Comparison of ENCODE assay signal across 8 cellular contexts in the genomic region with DNA sequence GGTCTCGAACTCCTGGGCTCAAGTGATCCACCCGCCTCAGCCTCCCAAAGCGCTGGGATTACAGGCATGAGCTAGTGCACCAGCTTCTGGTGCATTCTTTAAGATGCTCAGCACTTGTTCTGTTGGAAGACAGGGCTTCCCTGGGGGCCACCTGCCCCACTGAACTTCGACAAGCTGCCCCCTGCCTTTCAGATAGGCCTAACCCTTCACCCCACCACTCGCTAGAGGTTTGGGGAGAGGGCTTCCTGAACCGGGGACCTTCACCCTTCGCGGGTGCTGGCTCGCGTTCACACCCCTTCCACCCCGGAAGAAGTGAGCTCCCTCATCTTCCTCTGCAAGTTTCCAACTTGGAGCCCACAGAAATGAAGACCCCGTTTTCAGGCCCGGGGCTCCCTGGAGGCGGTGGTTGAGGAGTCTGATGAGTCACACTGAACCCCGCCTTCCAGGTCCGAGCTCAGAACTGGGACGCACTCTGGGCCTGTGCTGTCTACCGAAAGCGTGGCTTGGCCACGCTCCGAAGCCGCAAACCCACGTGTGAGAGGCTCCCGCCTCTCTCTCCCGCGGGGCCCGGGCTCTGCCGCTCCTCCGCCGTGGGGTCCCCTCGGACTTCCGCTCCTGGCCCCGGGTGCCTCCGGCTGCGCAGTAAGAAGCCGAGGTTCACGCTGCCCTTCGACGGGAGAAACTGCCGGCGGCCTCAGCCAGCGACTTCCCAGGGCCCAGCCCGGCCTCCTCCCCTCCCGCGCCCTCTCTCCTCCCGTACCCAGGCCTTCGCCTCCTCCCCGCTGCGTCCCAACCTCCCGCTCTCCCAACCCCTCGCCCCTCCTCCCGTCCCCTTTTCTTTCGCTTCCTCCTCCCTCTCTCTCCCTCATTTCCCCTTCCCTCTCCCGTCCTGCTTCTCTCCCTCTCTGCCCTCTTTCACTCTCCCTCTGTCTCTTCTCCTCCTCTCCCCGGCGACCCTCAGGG. TPM values are rescaled to one million over a fixed set of nuclear protein-coding genes. Genes with fewer than 3 reads are reported as not detected.
DNase-seq lines count a peak whose midpoint lies in the region; ATAC-seq and TF ChIP-seq lines count a peak whose summit lies in the region.

No MANE protein-coding gene starts in this region.

- ATAC-seq in left cardiac atrium (peak; percentile 85 to 95), psoas muscle (peak; percentile 77 to 85 (median 78))

- CTCF ChIA-PET in Caco-2 (lab: Charles Lee): interaction anchor here (0.8 kb wide), 1 partner anchor 26 kb away, joined by 3 read pairs; no protein-coding TSS in a partner anchor

- DNase-seq in Caco-2: no peak
- peak; percentile 56 for DNase-seq in NOMO-1 treated with DMSO at 0.1 percent for 48 hours (lab: John Stamatoyannopoulos, UW; ENCODE audit: unreplicated experiment)
- DNase-seq in adipocyte (ENCODE audit: low read depth): no peak
- DNase-seq in left cardiac atrium: peak; percentile 78
- peak; percentile 77 to 89 for DNase-seq in psoas muscle
- no peak for DNase-seq in GM10266 (ENCODE audit: extremely low spot score)
- no peak for DNase-seq in NCI-H1436 (lab: John Stamatoyannopoulos, UW)
- no peak for DNase-seq in amniotic stem cell (lab: John Stamatoyannopoulos, UW)

- no TSS peak for BruUV-seq in Caco-2 (replicated peaks; lab: Mats Ljungman, UMichigan)

- no peaks in the 10 kb centered on the region for H3K9me3 Mint-ChIP-seq in Caco-2 (ENCODE audit: unreplicated experiment)

- no peaks in the 10 kb centered on the region for H3K36me3 ChIP-seq in Caco-2 (ENCODE audit: control insufficient read depth, insufficient read depth, low read length)
- H3K36me3 ChIP-seq in adipocyte (ENCODE audit: control insufficient read depth, insufficient read depth, low read length, severe bottlenecking): no peaks in the 10 kb centered on the region
- H3K36me3 ChIP-seq in psoas muscle (ENCODE audit: insufficient read depth in 1 of 2, low read depth in 1 of 2): no peaks in the 10 kb centered on the region

- H3K27ac Mint-ChIP-seq in Caco-2 (ENCODE audit: unreplicated experiment): peak overlapping the region; percentile 27

- H3K9me3 ChIP-seq in Caco-2 (no peaks in the 10 kb centered on the region), adipocyte (ENCODE audit: control insufficient read depth, low read length) (no peaks in the 10 kb centered on the region), psoas muscle (no peaks in the 10 kb centered on the region)

- H3K4me3 Mint-ChIP-seq in Caco-2 (ENCODE audit: unreplicated experiment): peak overlapping the region; percentile 36

- H3K4me3 ChIP-seq in Caco-2 (ENCODE audit: low read depth, low read length) (no peak overlapping the region), adipocyte (ENCODE audit: low read length) (peak overlapping the region; percentile 85), psoas muscle (peak overlapping the region; percentile 65)

- H3K27me3 ChIP-seq in Caco-2 (replicated peaks; ENCODE audit: control insufficient read depth, insufficient read depth, low read length): no peaks in the 10 kb centered on the region
- H3K27me3 ChIP-seq in adipocyte (replicated peaks; ENCODE audit: control insufficient read depth, insufficient read depth, low read length): no peaks in the 10 kb centered on the region
- H3K27me3 ChIP-seq in psoas muscle (ENCODE audit: insufficient read depth in 3 of 3, low read length in 2 of 3): no peaks in the 10 kb centered on the region

- peaks cover 11% of the 10 kb centered on the region for H3K36me3 Mint-ChIP-seq in Caco-2 (ENCODE audit: insufficient read depth, unreplicated experiment)

- intact Hi-C loops in Caco-2 (cut with micrococcal nuclease; ENCODE audit: unreplicated experiment): no loop called here
- intact Hi-C loops in left cardiac atrium (cut with DNase I): no loop called here
- intact Hi-C loops in psoas muscle (cut with DNase I): no loop called here

- 32 to 41% (median 35%) methylated on average over 49 to 56 of the region's 56 CpGs for WGBS in psoas muscle, 3 donors

- no peaks in the 10 kb centered on the region for H3K27me3 Mint-ChIP-seq in Caco-2 (ENCODE audit: insufficient read depth, unreplicated experiment)

- H3K4me1 ChIP-seq in Caco-2 (peaks cover 45% of the 10 kb centered on the region), adipocyte (ENCODE audit: control insufficient read depth, insufficient read depth, low read length) (peaks cover 53% of the 10 kb centered on the region), psoas muscle (no peaks in the 10 kb centered on the region)

- H3K27ac ChIP-seq in psoas muscle: peak overlapping the region; percentile 79

- TF ChIP-seq CTCF in Caco-2 (IDR thresholded peaks at IDR 0.05; ENCODE audit: insufficient read depth in 1 of 2, low read depth in 1 of 2, low read length in 1 of 2, severe bottlenecking in 1 of 2, unreplicated experiment in 1 of 2): no peak
- no peak for TF ChIP-seq CTCF in psoas muscle (IDR thresholded peaks at IDR 0.05)
- TF ChIP-seq CTCF in GM10266 (IDR thresholded peaks at IDR 0.05; ENCODE audit: control insufficient read depth, insufficient read depth, low read depth, missing control alignments): no peak

- peak overlapping the region; percentile 99 for H3K9ac ChIP-seq in adipocyte (ENCODE audit: low read length)

- H3K4me1 Mint-ChIP-seq in Caco-2 (ENCODE audit: low read depth, unreplicated experiment): peaks cover 47% of the 10 kb centered on the region

- POLR2A ChIA-PET in Caco-2 (lab: Charles Lee): no interaction called here

RNA-seq across cellular contexts. Expression of a gene that starts 47.5 kb away (rescaled TPM):
- 108 and 111 TPM in 2 replicates for total RNA-seq in Caco-2 (2022)
- 10 to 100 TPM; 42.9 to 49.0 TPM for total RNA-seq in left cardiac atrium
- total RNA-seq in psoas muscle: 10 to 100 TPM; 38.2 to 52.0 (median 45.4) TPM
- 10 to 100 TPM; 13.9 to 23.1 (median 14.3) TPM for polyA plus RNA-seq in psoas muscle

Comparison
In these comparisons a context has a peak if more than half of its experiments do, and no peak if none do; other contexts are left out.
1. DNase-seq: peak in NOMO-1 treated with DMSO at 0.1 percent for 48 hours (single experiment), left cardiac atrium (single experiment) and psoas muscle (2 of 2); none in Caco-2 (0 of 2), adipocyte (single experiment), GM10266 (single experiment), NCI-H1436 (single experiment) and amniotic stem cell (single experiment).